1 cellular context compared by ENCODE assay signal in the genomic region with DNA sequence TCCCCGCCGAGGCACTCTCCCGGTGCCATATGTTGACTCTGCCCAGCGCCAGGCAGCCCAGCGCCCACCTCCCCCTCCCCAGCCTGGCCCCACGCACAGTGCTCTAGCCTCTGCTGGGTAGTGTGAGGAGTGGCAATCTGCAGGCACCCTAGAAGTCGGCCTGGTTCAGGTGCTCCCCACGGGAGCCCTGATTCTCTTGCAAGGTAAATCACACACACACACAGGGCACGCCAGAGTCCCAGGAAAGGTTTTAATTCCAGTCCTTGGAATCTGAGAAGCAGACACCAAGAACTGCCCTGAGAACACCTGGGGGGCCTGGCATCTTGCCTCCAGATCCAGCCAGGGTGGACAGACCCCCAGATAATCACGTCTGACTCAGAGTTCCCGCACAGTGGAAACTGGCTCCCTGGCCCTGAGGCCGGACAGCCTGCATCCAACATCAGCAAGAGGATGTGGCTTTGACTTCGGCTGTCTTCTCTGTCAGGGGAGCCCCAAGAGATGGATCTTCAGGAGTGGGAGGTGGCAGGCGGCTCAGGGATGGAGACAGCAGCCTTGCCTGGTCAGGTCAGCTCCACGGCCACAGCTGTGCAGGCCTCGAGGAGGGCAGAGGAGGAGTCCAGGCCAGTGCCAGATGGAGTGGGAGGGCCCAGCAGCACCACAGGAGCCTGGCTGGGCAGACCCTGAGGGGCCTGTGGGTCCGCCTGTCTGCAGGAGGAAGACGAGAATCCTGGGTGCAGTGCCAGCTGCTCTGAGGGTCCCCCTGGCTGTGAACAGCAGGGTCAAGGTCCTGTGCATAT.
TF ChIP-seq lines count a peak whose summit lies in the region.

No MANE protein-coding gene starts in this region.

TF ChIP-seq in endothelial cell of umbilical vein, 7 proteins besides CTCF, POLR2A, EP300 and RAD21:
- TF ChIP-seq, protein P1, sequence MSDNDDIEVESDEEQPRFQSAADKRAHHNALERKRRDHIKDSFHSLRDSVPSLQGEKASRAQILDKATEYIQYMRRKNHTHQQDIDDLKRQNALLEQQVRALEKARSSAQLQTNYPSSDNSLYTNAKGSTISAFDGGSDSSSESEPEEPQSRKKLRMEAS (IDR thresholded peaks at IDR 0.05; ENCODE audit: insufficient read depth, insufficient read length): no peak
- TF ChIP-seq MYC (IDR thresholded peaks at IDR 0.05; ENCODE audit: low read depth, low read length): no peak
- TF ChIP-seq JUN (IDR thresholded peaks at IDR 0.05; ENCODE audit: borderline replicate concordance, insufficient read depth, insufficient read length, low read depth): no peak
